Comparison of ENCODE assay signal across 32 cellular contexts in the genomic region with DNA sequence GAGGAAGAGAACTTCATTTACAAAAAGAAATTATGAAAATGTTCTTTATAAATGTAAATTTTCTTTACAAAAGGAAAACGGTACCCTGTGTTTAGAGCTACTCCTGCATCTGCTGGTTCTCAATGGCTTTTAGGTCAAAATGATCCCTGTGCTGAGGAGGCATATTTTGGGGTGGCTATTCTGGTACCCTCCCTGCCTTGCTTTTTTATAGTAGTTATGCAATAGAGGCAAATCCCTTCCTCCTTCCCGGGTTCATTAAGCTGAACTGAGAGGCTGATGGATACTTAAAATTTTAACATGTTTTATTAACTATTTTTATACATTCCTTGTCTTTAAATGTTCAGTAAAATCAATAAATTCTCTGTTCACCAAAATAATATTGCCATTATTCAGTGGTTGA. TPM values are rescaled to one million over a fixed set of nuclear protein-coding genes. Genes with fewer than 3 reads are reported as not detected.
"Had no signal": no experiment of that assay in that cellular context is flagged by ENCODE, and none has a peak within 500 bp of the region (broad histone marks: within the 10 kb centered on the region; RNA-seq: fewer than 3 reads in every experiment).

No MANE protein-coding gene starts in this region.

- ATAC-seq: left colon; left lung; lower lobe of right lung; naive thymus-derived CD8-positive, alpha-beta T cell; psoas muscle; right lobe of liver; stimulated activated naive CD8-positive, alpha-beta T cell treated with anti-CD3 and anti-CD28 coated beads, Interleukin-15, Interleukin-2, amounts not matched to agents 100 U/mL and 50 U/mL, for 24 hours; upper lobe of right lung had no signal

- H3K27ac Mint-ChIP-seq: naive thymus-derived CD8-positive, alpha-beta T cell; nephron progenitor cell; neural progenitor cell; stimulated activated naive B cell treated with anti-CD40 and anti-IgM and Interleukin-4, amounts not matched to agents 10 μg/mL and 1 μg/mL and 100 μg/mL, for 72 hours had no signal

- H3K4me3 Mint-ChIP-seq: naive thymus-derived CD8-positive, alpha-beta T cell; nephron progenitor cell; neural progenitor cell; stimulated activated naive B cell treated with anti-CD40 and anti-IgM and Interleukin-4, amounts not matched to agents 10 μg/mL and 1 μg/mL and 100 μg/mL, for 72 hours had no signal

- H3K36me3 Mint-ChIP-seq: neural progenitor cell; stimulated activated naive B cell treated with anti-CD40 and anti-IgM and Interleukin-4, amounts not matched to agents 10 μg/mL and 1 μg/mL and 100 μg/mL, for 72 hours had no signal

- H3K27me3 ChIP-seq: left lung, neural progenitor cell, neutrophil, right atrium auricular region, right lobe of liver, stomach, suprapubic skin, tibial artery, upper lobe of right lung had no signal

- H3K9ac ChIP-seq: neural progenitor cell, parathyroid adenoma had no signal

- H3K79me2 ChIP-seq: parathyroid adenoma had no signal

- H3K36me3 ChIP-seq: left lung, lower lobe of right lung, neural progenitor cell, neutrophil, right atrium auricular region, right lobe of liver, stomach, suprapubic skin, thoracic aorta, tibial artery, upper lobe of right lung had no signal

- H2AFZ ChIP-seq: neural progenitor cell, parathyroid adenoma had no signal

- H3K4me3 ChIP-seq: left lung, lower lobe of right lung, neural progenitor cell, psoas muscle, right atrium auricular region, right lobe of liver, smooth muscle cell, stomach, suprapubic skin, thoracic aorta, tibial artery, upper lobe of right lung had no signal

- FAIRE-seq: kidney, urothelium cell line had no signal

- DNase-seq: hippocampal formation; kidney; left colon; left lung; lower lobe of right lung; mammary epithelial cell; mesenchymal stem cell; naive thymus-derived CD8-positive, alpha-beta T cell; nephron progenitor cell; occipital lobe; psoas muscle; right lobe of liver; stimulated activated CD4-positive, alpha-beta T cell treated with anti-CD3 and anti-CD28 coated beads, Interleukin-1b, Interleukin-23, amount 100 ng/mL, for 48 hours; stimulated activated CD4-positive, alpha-beta T cell treated with anti-CD3 and anti-CD28 coated beads, Interleukin-2, amount 100 ng/mL, for 48 hours; stimulated activated CD4-positive, alpha-beta T cell treated with anti-CD3 and anti-CD28 coated beads, Interleukin-4, amount 100 ng/mL, for 4 hours; stimulated activated naive B cell treated with anti-CD40 and anti-IgM and Interleukin-4, amounts not matched to agents 10 μg/mL and 1 μg/mL and 100 μg/mL, for 72 hours; stimulated activated naive CD8-positive, alpha-beta T cell treated with anti-CD3 and anti-CD28 coated beads, Interleukin-15, Interleukin-2, amounts not matched to agents 100 U/mL and 50 U/mL, for 24 hours; stomach; tibial artery; trophoblast cell; upper lobe of right lung had no signal

- H3K4me1 ChIP-seq: left lung, lower lobe of right lung, parathyroid adenoma, psoas muscle, right atrium auricular region, right lobe of liver, stomach, suprapubic skin, tibial artery, upper lobe of right lung had no signal

- H3K4me2 ChIP-seq: neural progenitor cell, smooth muscle cell had no signal

- H3K27ac ChIP-seq: left lung, lower lobe of right lung, neural progenitor cell, neutrophil, parathyroid adenoma, psoas muscle, right atrium auricular region, right lobe of liver, stomach, suprapubic skin, thoracic aorta, tibial artery, upper lobe of right lung had no signal

- H3K4me1 Mint-ChIP-seq: nephron progenitor cell; stimulated activated naive B cell treated with anti-CD40 and anti-IgM and Interleukin-4, amounts not matched to agents 10 μg/mL and 1 μg/mL and 100 μg/mL, for 72 hours had no signal

- H3K9me3 ChIP-seq: left lung, lower lobe of right lung, neutrophil, psoas muscle, right atrium auricular region, right lobe of liver, stomach, suprapubic skin, thoracic aorta, tibial artery, upper lobe of right lung had no signal

- H3K27me3 Mint-ChIP-seq: naive thymus-derived CD8-positive, alpha-beta T cell had no signal

- H3K9me3 Mint-ChIP-seq: naive thymus-derived CD8-positive, alpha-beta T cell; nephron progenitor cell; neural progenitor cell; stimulated activated naive B cell treated with anti-CD40 and anti-IgM and Interleukin-4, amounts not matched to agents 10 μg/mL and 1 μg/mL and 100 μg/mL, for 72 hours had no signal

RNA-seq across cellular contexts. Expression of a gene that starts 38.9 kb away (rescaled TPM):
- total RNA-seq: osteocyte, posterior vena cava, skeletal muscle tissue, smooth muscle cell had no signal
